ENCODE assay signal across 1 cellular context in genomic region chr11:72606362-72607100, GRCh38.
TF ChIP-seq lines count a peak whose summit lies in the region.

No MANE protein-coding gene starts in this region.

TF ChIP-seq in SK-N-SH, 30 proteins besides CTCF, POLR2A, EP300 and RAD21 (continued from another document):
- TF ChIP-seq EZH2phosphoT487 (IDR thresholded peaks at IDR 0.05; ENCODE audit: borderline replicate concordance, low read depth) = no peak
- no peak for TF ChIP-seq GABPA (IDR thresholded peaks at IDR 0.05; ENCODE audit: low read depth)
